In the genomic region with DNA sequence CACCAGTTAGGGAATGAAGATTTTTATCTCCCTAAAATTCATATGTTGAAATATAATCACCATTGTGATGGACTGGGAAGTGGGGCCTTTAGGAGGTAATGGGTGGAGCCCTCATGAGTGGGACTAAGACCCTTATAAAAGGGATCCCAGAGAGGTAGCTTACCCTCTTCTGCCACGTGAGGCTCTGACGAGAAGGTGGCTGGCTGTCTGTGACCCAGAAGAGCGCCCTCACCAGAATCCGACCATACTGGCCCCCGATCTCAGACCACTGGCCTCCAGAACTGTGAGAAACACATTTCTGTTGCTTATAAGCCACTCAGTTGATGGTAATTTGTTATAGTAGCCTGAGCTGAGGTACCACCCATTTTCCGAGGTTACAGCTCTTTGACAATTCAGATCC, we compare ENCODE assay signal across 37 cellular contexts.
"Had no signal": no experiment of that assay in that cellular context is flagged by ENCODE, and none has a peak within 500 bp of the region (broad histone marks: within the 10 kb centered on the region; RNA-seq: fewer than 3 reads in every experiment).

No MANE protein-coding gene starts in this region.

- H3K27ac Mint-ChIP-seq: activated CD4-positive, alpha-beta T cell treated with anti-CD3 and anti-CD28 coated beads for 36 hours; activated CD4-positive, alpha-beta T cell treated with anti-CD3 and anti-CD28 coated beads, Interleukin-2, amount 10 ng/mL, durations not matched to agents 24 days and 14 days; activated CD8-positive, alpha-beta T cell treated with anti-CD3 and anti-CD28 coated beads for 36 hours; activated naive CD4-positive, alpha-beta T cell treated with anti-CD3 and anti-CD28 coated beads for 36 hours; activated naive CD4-positive, alpha-beta T cell treated with anti-CD3 and anti-CD28 coated beads, Interleukin-2, amount 50 U/mL, for 24 hours; activated naive CD8-positive, alpha-beta T cell treated with anti-CD3 and anti-CD28 coated beads for 36 hours; activated naive CD8-positive, alpha-beta T cell treated with anti-CD3 and anti-CD28 coated beads, Interleukin-2, amount 50 U/mL, for 24 hours; activated T-helper 1 cell treated with anti-CD3 and anti-CD28 coated beads, Interleukin-12 subunit alpha, Interleukin-12 subunit beta, Interleukin-2, Interleukin-4 antibody, amounts not matched to agents 30 ng/mL and 10 ng/mL and 1 ng/mL, durations not matched to agents 14 hours and 24 hours and 36 hours; activated T-helper 2 cell treated with anti-CD3 and anti-CD28 coated beads, Interferon-gamma antibody, Interleukin-2, Interleukin-4, amounts not matched to agents 10 μg/mL and 5 μg/mL and 100 μg/mL, durations not matched to agents 14 hours and 24 hours and 36 hours; brain; dendritic cell treated with granulocyte-macrophage colony-stimulating factor and Interleukin-4, amounts not matched to agents 40 ng/mL and 50 ng/mL, for 4 days; T-helper 17 cell; T-helper 2 cell treated with Interferon-gamma antibody and Interleukin-4, amounts not matched to agents 5 μg/mL and 100 μg/mL, for 36 hours had no signal

- H3K27me3 ChIP-seq: adrenal gland, ascending aorta, breast epithelium, cardiac muscle cell, colonic mucosa, dorsolateral prefrontal cortex, foreskin keratinocyte, gastrocnemius medialis had no signal

- H3K4me3 Mint-ChIP-seq: activated CD4-positive, alpha-beta T cell treated with anti-CD3 and anti-CD28 coated beads for 36 hours; activated CD4-positive, alpha-beta T cell treated with anti-CD3 and anti-CD28 coated beads, Interleukin-2, amount 10 ng/mL, durations not matched to agents 24 days and 14 days; activated CD8-positive, alpha-beta T cell treated with anti-CD3 and anti-CD28 coated beads for 36 hours; activated naive CD4-positive, alpha-beta T cell treated with anti-CD3 and anti-CD28 coated beads for 36 hours; activated naive CD4-positive, alpha-beta T cell treated with anti-CD3 and anti-CD28 coated beads, Interleukin-2, amount 50 U/mL, for 24 hours; activated naive CD8-positive, alpha-beta T cell treated with anti-CD3 and anti-CD28 coated beads for 36 hours; activated naive CD8-positive, alpha-beta T cell treated with anti-CD3 and anti-CD28 coated beads, Interleukin-2, amount 50 U/mL, for 24 hours; activated T-helper 1 cell treated with anti-CD3 and anti-CD28 coated beads, Interleukin-12 subunit alpha, Interleukin-12 subunit beta, Interleukin-2, Interleukin-4 antibody, amounts not matched to agents 30 ng/mL and 10 ng/mL and 1 ng/mL, durations not matched to agents 14 hours and 24 hours and 36 hours; brain; dendritic cell treated with granulocyte-macrophage colony-stimulating factor and Interleukin-4, amounts not matched to agents 40 ng/mL and 50 ng/mL, for 4 days; T-helper 17 cell; T-helper 2 cell treated with Interferon-gamma antibody and Interleukin-4, amounts not matched to agents 5 μg/mL and 100 μg/mL, for 36 hours had no signal

- H3K27ac ChIP-seq: adrenal gland, ascending aorta, breast epithelium, cardiac muscle cell, colonic mucosa, dorsolateral prefrontal cortex, esophagus muscularis mucosa, foreskin keratinocyte, gastrocnemius medialis, heart left ventricle, WERI-Rb-1 had no signal

- H3K9me3 ChIP-seq: ascending aorta, breast epithelium, colonic mucosa, esophagus muscularis mucosa, gastrocnemius medialis, heart left ventricle had no signal

- ATAC-seq: activated CD4-positive, alpha-beta T cell treated with anti-CD3 and anti-CD28 coated beads for 36 hours; activated CD8-positive, alpha-beta T cell treated with anti-CD3 and anti-CD28 coated beads for 36 hours; activated naive CD8-positive, alpha-beta T cell treated with anti-CD3 and anti-CD28 coated beads, Interleukin-2, amount 50 U/mL, for 24 hours; foreskin keratinocyte; gastrocnemius medialis; heart left ventricle; T-helper 17 cell had no signal

- H3K4me3 ChIP-seq: adrenal gland, ascending aorta, breast epithelium, cardiac muscle cell, colonic mucosa, dorsolateral prefrontal cortex, esophagus muscularis mucosa, gastrocnemius medialis, heart left ventricle had no signal

- H3K9me3 Mint-ChIP-seq: activated CD4-positive, alpha-beta T cell treated with anti-CD3 and anti-CD28 coated beads, Interleukin-2, amount 10 ng/mL, durations not matched to agents 24 days and 14 days; activated CD8-positive, alpha-beta T cell treated with anti-CD3 and anti-CD28 coated beads for 36 hours; activated naive CD4-positive, alpha-beta T cell treated with anti-CD3 and anti-CD28 coated beads for 36 hours; activated naive CD4-positive, alpha-beta T cell treated with anti-CD3 and anti-CD28 coated beads, Interleukin-2, amount 50 U/mL, for 24 hours; activated naive CD8-positive, alpha-beta T cell treated with anti-CD3 and anti-CD28 coated beads for 36 hours; activated naive CD8-positive, alpha-beta T cell treated with anti-CD3 and anti-CD28 coated beads, Interleukin-2, amount 50 U/mL, for 24 hours; activated T-helper 1 cell treated with anti-CD3 and anti-CD28 coated beads, Interleukin-12 subunit alpha, Interleukin-12 subunit beta, Interleukin-2, Interleukin-4 antibody, amounts not matched to agents 30 ng/mL and 10 ng/mL and 1 ng/mL, durations not matched to agents 14 hours and 24 hours and 36 hours; activated T-helper 2 cell treated with anti-CD3 and anti-CD28 coated beads, Interferon-gamma antibody, Interleukin-2, Interleukin-4, amounts not matched to agents 10 μg/mL and 5 μg/mL and 100 μg/mL, durations not matched to agents 14 hours and 24 hours and 36 hours; dendritic cell treated with granulocyte-macrophage colony-stimulating factor and Interleukin-4, amounts not matched to agents 40 ng/mL and 50 ng/mL, for 4 days; T-helper 2 cell treated with Interferon-gamma antibody and Interleukin-4, amounts not matched to agents 5 μg/mL and 100 μg/mL, for 36 hours had no signal

- DNase-seq: activated CD4-positive, alpha-beta T cell treated with anti-CD3 and anti-CD28 coated beads for 36 hours; activated CD4-positive, alpha-beta T cell treated with anti-CD3 and anti-CD28 coated beads, Interleukin-2, amount 10 ng/mL, durations not matched to agents 24 days and 14 days; activated CD4-positive, CD25-positive, alpha-beta regulatory T cell; activated CD4-positive, CD25-positive, alpha-beta regulatory T cell treated with anti-CD3 and anti-CD28 coated beads, Interleukin-2, amount 50 U/mL, for 72 hours; activated CD8-positive, alpha-beta memory T cell treated with anti-CD3 and anti-CD28 coated beads for 24 hours; activated CD8-positive, alpha-beta T cell treated with anti-CD3 and anti-CD28 coated beads for 36 hours; activated effector memory CD4-positive, alpha-beta T cell treated with anti-CD3 and anti-CD28 coated beads, Interleukin-2, amount 50 U/mL, for 16 hours; activated naive CD4-positive, alpha-beta T cell treated with anti-CD3 and anti-CD28 coated beads for 36 hours; activated naive CD8-positive, alpha-beta T cell treated with anti-CD3 and anti-CD28 coated beads for 36 hours; activated naive CD8-positive, alpha-beta T cell treated with anti-CD3 and anti-CD28 coated beads, Interleukin-2, amount 50 U/mL, for 24 hours; activated T-cell treated with anti-CD3 and anti-CD28 coated beads, Interleukin-2, amount 50 U/mL, for 1 hour; activated T-cell treated with anti-CD3 and anti-CD28 coated beads, Interleukin-2, amount 50 U/mL, for 48 hours; adrenal gland; central memory CD4-positive, alpha-beta T cell; cerebellar nuclear complex; colonic mucosa; dorsolateral prefrontal cortex; effector memory CD4-positive, alpha-beta T cell; erythroblast; foreskin keratinocyte; gastrocnemius medialis; glutamatergic neuron; heart left ventricle; T-helper 1 cell; T-helper 17 cell; T1000; WERI-Rb-1 had no signal

- H3K36me3 ChIP-seq: adrenal gland, ascending aorta, breast epithelium, cardiac muscle cell, colonic mucosa, esophagus muscularis mucosa, gastrocnemius medialis, heart left ventricle, WERI-Rb-1 had no signal

- H3K36me3 Mint-ChIP-seq: activated naive CD4-positive, alpha-beta T cell treated with anti-CD3 and anti-CD28 coated beads, Interleukin-2, amount 50 U/mL, for 24 hours; activated naive CD8-positive, alpha-beta T cell treated with anti-CD3 and anti-CD28 coated beads for 36 hours; brain had no signal

- H3K4me1 Mint-ChIP-seq: activated CD4-positive, alpha-beta T cell treated with anti-CD3 and anti-CD28 coated beads for 36 hours; activated CD4-positive, alpha-beta T cell treated with anti-CD3 and anti-CD28 coated beads, Interleukin-2, amount 10 ng/mL, durations not matched to agents 24 days and 14 days; activated naive CD4-positive, alpha-beta T cell treated with anti-CD3 and anti-CD28 coated beads, Interleukin-2, amount 50 U/mL, for 24 hours; activated naive CD8-positive, alpha-beta T cell treated with anti-CD3 and anti-CD28 coated beads for 36 hours; activated naive CD8-positive, alpha-beta T cell treated with anti-CD3 and anti-CD28 coated beads, Interleukin-2, amount 50 U/mL, for 24 hours; T-helper 17 cell had no signal

- H3K4me1 ChIP-seq: adrenal gland, ascending aorta, breast epithelium, colonic mucosa, foreskin keratinocyte, gastrocnemius medialis had no signal
